Comparison of ENCODE assay signal across 18 cellular contexts in the genomic region with DNA sequence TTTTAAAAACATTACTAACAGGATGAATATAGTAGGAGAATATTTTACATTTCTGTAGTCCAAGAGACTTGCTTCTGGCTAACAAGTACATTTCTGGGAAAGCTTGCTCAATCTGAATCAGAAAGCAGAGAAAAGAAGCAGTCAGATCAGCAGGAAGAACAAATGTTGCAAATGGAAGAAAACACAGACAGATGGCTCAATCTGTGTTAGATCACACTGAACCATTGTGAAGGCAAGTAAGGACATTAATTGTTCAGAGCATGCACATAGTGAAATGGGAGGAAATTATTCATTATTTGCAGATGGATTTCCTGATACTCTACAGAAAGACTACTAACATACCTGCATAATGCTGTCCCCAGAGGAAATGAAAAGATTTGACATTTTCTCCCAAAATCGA.
DNase-seq lines count a peak whose midpoint lies in the region; ATAC-seq and TF ChIP-seq lines count a peak whose summit lies in the region.
"Had no signal": no experiment of that assay in that cellular context is flagged by ENCODE, and none has a peak within 500 bp of the region (broad histone marks: within the 10 kb centered on the region; RNA-seq: fewer than 3 reads in every experiment).

No MANE protein-coding gene starts in this region.

- ATAC-seq in HG03045 (IDR thresholded peaks at IDR 0.05; ENCODE audit: unreplicated experiment) = no peak
- ATAC-seq: activated CD4-positive, CD25-positive, alpha-beta regulatory T cell treated with anti-CD3 and anti-CD28 coated beads, Interleukin-2, amount 50 U/mL, for 24 hours had no signal

- no peak overlapping the region for H3K27ac Mint-ChIP-seq in activated CD4-positive, alpha-beta T cell treated with anti-CD3 and anti-CD28 coated beads, Interleukin-2, amount 10 ng/mL, durations not matched to agents 7 days and 5 days
- H3K27ac Mint-ChIP-seq: activated T-cell treated with anti-CD3 and anti-CD28 coated beads, Interleukin-2, amount 50 U/mL, for 24 hours; endodermal cell; HFFc6 had no signal

- CTCF ChIA-PET in activated CD4-positive, alpha-beta T cell treated with anti-CD3 and anti-CD28 coated beads, Interleukin-2, amount 10 ng/mL, durations not matched to agents 7 days and 5 days (lab: Charles Lee) = no interaction called here

- no peaks in the 10 kb centered on the region for H3K79me2 ChIP-seq in OCI-LY1 (ENCODE audit: insufficient read depth, low read length)

- H3K36me3 Mint-ChIP-seq in activated CD4-positive, alpha-beta T cell treated with anti-CD3 and anti-CD28 coated beads, Interleukin-2, amount 10 ng/mL, durations not matched to agents 7 days and 5 days (ENCODE audit: low read depth) = no peaks in the 10 kb centered on the region

- no peak overlapping the region for H3K27ac ChIP-seq in OCI-LY1 (ENCODE audit: low read depth, low read length, poor library complexity, severe bottlenecking)
- H3K27ac ChIP-seq: C4-2B had no signal

- no peak overlapping the region for H3K9ac ChIP-seq in OCI-LY1 (ENCODE audit: low read length)

- H3K4me1 Mint-ChIP-seq in activated CD4-positive, alpha-beta T cell treated with anti-CD3 and anti-CD28 coated beads, Interleukin-2, amount 10 ng/mL, durations not matched to agents 7 days and 5 days = no peaks in the 10 kb centered on the region
- H3K4me1 Mint-ChIP-seq: endodermal cell had no signal

- peak; percentile 27 for DNase-seq in DMS53 (lab: John Stamatoyannopoulos, UW)
- DNase-seq in fibroblast of gingiva (ENCODE audit: low read depth) = peak; percentile 52
- DNase-seq in pons (ENCODE audit: low spot score) = peak; percentile 94
- DNase-seq in NCI-H1092 (lab: John Stamatoyannopoulos, UW) = no peak
- DNase-seq in GDM1 (lab: John Stamatoyannopoulos, UW) = no peak
- no peak for DNase-seq in activated CD4-positive, alpha-beta T cell treated with anti-CD3 and anti-CD28 coated beads, Interleukin-2, amount 10 ng/mL, durations not matched to agents 7 days and 5 days
- DNase-seq: activated T-cell treated with anti-CD3 and anti-CD28 coated beads, Interleukin-2, amount 50 U/mL, for 24 hours; aorta; endodermal cell; HFFc6; NCI-H1105 treated with DMSO at 0.1 percent for 48 hours; posterior cingulate gyrus; stimulated activated CD4-positive, alpha-beta T cell treated with anti-CD3 and anti-CD28 coated beads, Interleukin-4, amount 100 ng/mL, for 1 hour; stimulated activated naive CD4-positive, alpha-beta T cell treated with Interleukin-2 at 50 U/mL for 16 hours had no signal

- H3K9me3 Mint-ChIP-seq in activated CD4-positive, alpha-beta T cell treated with anti-CD3 and anti-CD28 coated beads, Interleukin-2, amount 10 ng/mL, durations not matched to agents 7 days and 5 days = no peaks in the 10 kb centered on the region
- H3K9me3 Mint-ChIP-seq: HFFc6 had no signal

- peak overlapping the region; percentile 3; the same call in 1 of the 2 replicates for H3K4me2 ChIP-seq in OCI-LY1 (ENCODE audit: low read length)

- no peak for TF ChIP-seq CTCF in OCI-LY1 (IDR thresholded peaks at IDR 0.05; ENCODE audit: low read length)

- H3K36me3 ChIP-seq in OCI-LY1 (ENCODE audit: insufficient read depth, low read length) = no peaks in the 10 kb centered on the region

- POLR2A ChIA-PET in activated CD4-positive, alpha-beta T cell treated with anti-CD3 and anti-CD28 coated beads, Interleukin-2, amount 10 ng/mL, durations not matched to agents 7 days and 5 days (lab: Charles Lee) = no interaction called here

- 0 out of 2 replicates have a peak, but pooled peaks cover 9% of the 10 kb centered on the region for H3K9me3 ChIP-seq in OCI-LY1 (ENCODE audit: low read length)

- peaks cover 16% of the 10 kb centered on the region for H3K4me1 ChIP-seq in OCI-LY1 (ENCODE audit: insufficient read depth, low read length, severe bottlenecking)

- no peak overlapping the region for H3K4me3 Mint-ChIP-seq in activated CD4-positive, alpha-beta T cell treated with anti-CD3 and anti-CD28 coated beads, Interleukin-2, amount 10 ng/mL, durations not matched to agents 7 days and 5 days
- H3K4me3 Mint-ChIP-seq: activated T-cell treated with anti-CD3 and anti-CD28 coated beads, Interleukin-2, amount 50 U/mL, for 24 hours; endodermal cell; HFFc6 had no signal

- no peaks in the 10 kb centered on the region for H3F3A ChIP-seq in OCI-LY1 (ENCODE audit: insufficient read depth, low read length)

- no peaks in the 10 kb centered on the region for H3K9me2 ChIP-seq in OCI-LY1 (ENCODE audit: low read depth, low read length)

- peak overlapping the region; percentile 46; the same call in 1 of the 2 replicates for H2AFZ ChIP-seq in OCI-LY1 (ENCODE audit: low read length)

- H4K20me1 ChIP-seq in OCI-LY1 (ENCODE audit: insufficient read depth, low read length) = no peaks in the 10 kb centered on the region

- no peaks in the 10 kb centered on the region for H3K27me3 ChIP-seq in OCI-LY1 (ENCODE audit: insufficient read depth, low read length)

- H3K27me3 Mint-ChIP-seq in activated CD4-positive, alpha-beta T cell treated with anti-CD3 and anti-CD28 coated beads, Interleukin-2, amount 10 ng/mL, durations not matched to agents 7 days and 5 days = no peaks in the 10 kb centered on the region

- H3K4me3 ChIP-seq in OCI-LY1 (ENCODE audit: low read depth, low read length, poor library complexity, severe bottlenecking) = no peak overlapping the region

Comparison
In these comparisons a context has a peak if more than half of its experiments do, and no peak if none do; other contexts are left out.
1. DNase-seq: peak in DMS53 (single experiment), fibroblast of gingiva (single experiment) and pons (single experiment); none in NCI-H1092 (single experiment), GDM1 (single experiment) and activated CD4-positive, alpha-beta T cell treated with anti-CD3 and anti-CD28 coated beads, Interleukin-2, amount 10 ng/mL, durations not matched to agents 7 days and 5 days (single experiment).